Comparison of ENCODE assay signal across 10 cellular contexts in the genomic region with DNA sequence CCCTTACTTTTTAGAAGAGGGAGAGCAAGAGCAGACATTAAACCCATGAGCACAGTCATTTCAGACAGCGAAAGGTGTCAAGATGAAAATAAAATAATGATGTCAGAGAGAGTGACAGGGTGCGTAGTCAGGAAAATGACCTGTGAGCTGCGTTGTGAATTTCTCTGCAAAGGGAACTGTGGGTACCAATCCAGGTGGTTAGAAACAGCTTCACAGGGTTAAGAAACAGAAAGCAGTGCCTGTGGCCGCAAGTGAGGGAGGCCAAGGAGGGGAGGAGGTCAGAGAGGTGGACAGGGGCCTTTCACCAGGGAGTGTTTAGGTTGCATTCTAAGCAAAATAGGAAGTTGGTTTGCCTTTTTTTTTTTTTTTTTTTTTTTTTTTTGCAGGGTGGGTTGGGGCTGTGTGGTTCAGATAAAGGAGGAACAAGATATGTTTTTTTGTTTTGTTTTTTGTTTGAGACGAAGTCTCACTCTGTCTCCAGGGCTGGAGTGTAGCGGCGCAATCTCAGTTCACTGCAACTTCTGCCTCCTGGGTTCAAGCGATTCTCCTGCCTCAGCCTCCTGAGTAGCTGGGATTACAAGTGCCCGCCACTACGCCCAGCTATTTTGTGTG. TPM values are rescaled to one million over a fixed set of nuclear protein-coding genes. Genes with fewer than 3 reads are reported as not detected.
DNase-seq lines count a peak whose midpoint lies in the region; ATAC-seq and TF ChIP-seq lines count a peak whose summit lies in the region.
"Had no signal": no experiment of that assay in that cellular context is flagged by ENCODE, and none has a peak within 500 bp of the region (broad histone marks: within the 10 kb centered on the region; RNA-seq: fewer than 3 reads in every experiment).

No MANE protein-coding gene starts in this region.

- peak overlapping the region; percentile 55 for H3K27ac Mint-ChIP-seq in activated T-helper 17 cell treated with anti-CD3 and anti-CD28 coated beads, Interleukin-2, amount 50 U/mL, for 72 hours
- H3K27ac Mint-ChIP-seq in neural progenitor cell, result no peak overlapping the region

- BruUV-seq in PC-3 (replicated peaks; lab: Mats Ljungman, UMichigan), result no TSS peak

- H3K4me3 ChIP-seq in HL-60 (replicated peaks; ENCODE audit: insufficient read depth, low read length) (no peak overlapping the region), neural progenitor cell (no peak overlapping the region), PC-3 (ENCODE audit: low read length) (no peak overlapping the region)
- H3K4me3 ChIP-seq: PC-9 had no signal

- H3K4me2 ChIP-seq in neural progenitor cell (no peak overlapping the region), PC-3 (ENCODE audit: low read length) (no peak overlapping the region)
- H3K4me2 ChIP-seq: PC-9 had no signal

- intact Hi-C loops in PC-3 (cut with micrococcal nuclease), result no loop called here

- peak overlapping the region; percentile 81 for H3K27ac ChIP-seq in HL-60 (replicated peaks)
- H3K27ac ChIP-seq in neural progenitor cell, result no peak overlapping the region
- H3K27ac ChIP-seq in PC-3 (ENCODE audit: low read length), result no peak overlapping the region
- H3K27ac ChIP-seq: PC-9 had no signal

- no peaks in the 10 kb centered on the region for H3K9me3 Mint-ChIP-seq in activated T-helper 17 cell treated with anti-CD3 and anti-CD28 coated beads, Interleukin-2, amount 50 U/mL, for 72 hours
- no peaks in the 10 kb centered on the region for H3K9me3 Mint-ChIP-seq in neural progenitor cell

- H3K4me1 ChIP-seq in neural progenitor cell (peaks cover 10% of the 10 kb centered on the region), PC-3 (ENCODE audit: insufficient read depth, low read length) (no peaks in the 10 kb centered on the region)

- H4K20me1 ChIP-seq in neural progenitor cell (ENCODE audit: low read depth), result no peaks in the 10 kb centered on the region
- no peaks in the 10 kb centered on the region for H4K20me1 ChIP-seq in PC-3 (ENCODE audit: low read length)

- H3K9ac ChIP-seq in neural progenitor cell (no peak overlapping the region), PC-3 (ENCODE audit: low read length) (no peak overlapping the region)

- peaks cover 10% of the 10 kb centered on the region for H3K4me1 Mint-ChIP-seq in activated T-helper 17 cell treated with anti-CD3 and anti-CD28 coated beads, Interleukin-2, amount 50 U/mL, for 72 hours
- H3K4me1 Mint-ChIP-seq in neural progenitor cell, result peaks cover 13% of the 10 kb centered on the region

- H3K9me3 ChIP-seq in neural progenitor cell (ENCODE audit: low read depth), result no peaks in the 10 kb centered on the region
- H3K9me3 ChIP-seq in PC-3 (ENCODE audit: low read length), result no peaks in the 10 kb centered on the region

- no peak overlapping the region for H2AFZ ChIP-seq in neural progenitor cell (replicated peaks)
- no peak overlapping the region for H2AFZ ChIP-seq in PC-3 (ENCODE audit: low read length)
- H2AFZ ChIP-seq: PC-9 had no signal

- H3K79me2 ChIP-seq in neural progenitor cell (ENCODE audit: low read depth) (peaks cover 4% of the 10 kb centered on the region), PC-3 (ENCODE audit: low read length) (no peaks in the 10 kb centered on the region)

- no peak overlapping the region for H3K4me3 Mint-ChIP-seq in activated T-helper 17 cell treated with anti-CD3 and anti-CD28 coated beads, Interleukin-2, amount 50 U/mL, for 72 hours
- no peak overlapping the region for H3K4me3 Mint-ChIP-seq in neural progenitor cell

- H3K36me3 Mint-ChIP-seq in activated T-helper 17 cell treated with anti-CD3 and anti-CD28 coated beads, Interleukin-2, amount 50 U/mL, for 72 hours (ENCODE audit: low read depth), result no peaks in the 10 kb centered on the region
- no peaks in the 10 kb centered on the region for H3K36me3 Mint-ChIP-seq in neural progenitor cell

- ATAC-seq in activated T-helper 17 cell treated with anti-CD3 and anti-CD28 coated beads, Interleukin-2, amount 50 U/mL, for 72 hours (replicated peaks), result peak; percentile 70
- no peak for ATAC-seq in PC-3

- H3K27me3 Mint-ChIP-seq in activated T-helper 17 cell treated with anti-CD3 and anti-CD28 coated beads, Interleukin-2, amount 50 U/mL, for 72 hours, result no peaks in the 10 kb centered on the region
- H3K27me3 Mint-ChIP-seq in neural progenitor cell (ENCODE audit: insufficient read depth, low read depth), result peaks cover 8% of the 10 kb centered on the region

- H3K36me3 ChIP-seq in neural progenitor cell (no peaks in the 10 kb centered on the region), PC-3 (ENCODE audit: low read depth, low read length) (no peaks in the 10 kb centered on the region)

- DNase-seq in stimulated activated CD4-positive, alpha-beta T cell treated with anti-CD3 and anti-CD28 coated beads, Interleukin-1b, Interleukin-23, amount 100 ng/mL, for 48 hours, result peak; percentile 33
- no peak for DNase-seq in stimulated activated CD4-positive, alpha-beta T cell treated with anti-CD3 and anti-CD28 coated beads, Interleukin-2, amount 100 ng/mL, for 48 hours
- peak in 1 of 2 experiments; percentile 72 for DNase-seq in HL-60 (ENCODE audit: low read depth in 1 of 2, low spot score in 1 of 2)
- no peak for DNase-seq in neural progenitor cell (ENCODE audit: low spot score)
- no peak for DNase-seq in mesenteric fat pad (ENCODE audit: low spot score)
- DNase-seq in NCI-H187 treated with DMSO at 0.1 percent for 48 hours (lab: John Stamatoyannopoulos, UW), result no peak
- no peak for DNase-seq in PC-3
- DNase-seq: PC-9 had no signal

- H3K9me2 ChIP-seq in PC-3 (replicated peaks; ENCODE audit: low read length), result no peaks in the 10 kb centered on the region

- H3F3A ChIP-seq in neural progenitor cell (ENCODE audit: low read depth), result no peaks in the 10 kb centered on the region
- H3F3A ChIP-seq in PC-3 (ENCODE audit: low read length, unreplicated experiment), result no peaks in the 10 kb centered on the region

- CTCF ChIA-PET in PC-3 (lab: Charles Lee), result no interaction called here

- POLR2A ChIA-PET in PC-3 (lab: Charles Lee; ENCODE audit: unreplicated experiment), result no interaction called here

- no peak for TF ChIP-seq CTCF in HL-60 (IDR thresholded peaks at IDR 0.05; ENCODE audit: insufficient read depth, low read length)
- no peak for TF ChIP-seq CTCF in neural progenitor cell (IDR thresholded peaks at IDR 0.05)
- no peak for TF ChIP-seq CTCF in PC-3 (conservative IDR thresholded peaks at IDR 0.05; ENCODE audit: low read depth, low read length)

- H3K27me3 ChIP-seq in HL-60 (ENCODE audit: insufficient read depth, poor library complexity, severe bottlenecking) (no peaks in the 10 kb centered on the region), neural progenitor cell (peaks cover 3% of the 10 kb centered on the region), PC-3 (ENCODE audit: low read length) (no peaks in the 10 kb centered on the region)

RNA-seq across cellular contexts. Expression of a gene that starts 7.9 kb away (rescaled TPM):
- 1 to 10 TPM in 1 of 2 donors, under 1 TPM in 1; 0.95 to 1.5 TPM for total RNA-seq in activated T-helper 17 cell treated with anti-CD3 and anti-CD28 coated beads, Interleukin-2, amount 50 U/mL, for 72 hours
- total RNA-seq in neural progenitor cell (ENCODE audit: low replicate concordance) (2.5 and 4.3 TPM in 2 replicates), mesenteric fat pad (not detected), PC-3 (2014; rRNA removed) (1.3 and 1.6 TPM in 2 replicates)
- total RNA-seq: ureter had no signal

RNA-seq across cellular contexts. Expression of a gene that starts 20.0 kb away (rescaled TPM):
- total RNA-seq in activated T-helper 17 cell treated with anti-CD3 and anti-CD28 coated beads, Interleukin-2, amount 50 U/mL, for 72 hours, result 10 to 100 TPM; 18.0 to 20.1 TPM
- total RNA-seq in neural progenitor cell (ENCODE audit: low replicate concordance) (0.47 and 1.2 TPM in 2 replicates), mesenteric fat pad (8.7 TPM), PC-3 (2014; rRNA removed) (12.7 and 13.1 TPM in 2 replicates)

RNA-seq across cellular contexts. Expression of a gene that starts 24.0 kb away (rescaled TPM):
- 10 to 100 TPM; 49.6 to 52.1 TPM for total RNA-seq in activated T-helper 17 cell treated with anti-CD3 and anti-CD28 coated beads, Interleukin-2, amount 50 U/mL, for 72 hours
- total RNA-seq in neural progenitor cell (ENCODE audit: low replicate concordance), result 5.8 and 28.3 TPM in 2 replicates
- total RNA-seq in mesenteric fat pad, result 44.0 TPM
- 68.3 and 93.2 TPM in 2 replicates for total RNA-seq in PC-3 (2014; rRNA removed)

RNA-seq across cellular contexts. Expression of a gene that starts 28.8 kb away (rescaled TPM):
- total RNA-seq in activated T-helper 17 cell treated with anti-CD3 and anti-CD28 coated beads, Interleukin-2, amount 50 U/mL, for 72 hours, result 10 to 100 TPM; 66.0 to 89.5 TPM
- total RNA-seq in neural progenitor cell (ENCODE audit: low replicate concordance) (63.3 and 72.1 TPM in 2 replicates), mesenteric fat pad (34.1 TPM), PC-3 (2014; rRNA removed) (45.8 and 63.1 TPM in 2 replicates)

RNA-seq across cellular contexts. Expression of a gene that starts 47.8 kb away (rescaled TPM):
- total RNA-seq in activated T-helper 17 cell treated with anti-CD3 and anti-CD28 coated beads, Interleukin-2, amount 50 U/mL, for 72 hours, result 1 to 10 TPM in 1 of 2 donors, under 1 TPM in 1; 0.73 to 2.0 TPM
- total RNA-seq in neural progenitor cell (ENCODE audit: low replicate concordance) (0.11 and 0.87 TPM in 2 replicates), mesenteric fat pad (88.4 TPM), PC-3 (2014; rRNA removed) (16.6 and 25.7 TPM in 2 replicates)
